18 cellular contexts compared by ENCODE assay signal in genomic region chr17:4544656-4545216, GRCh38. TPM values are rescaled to one million over a fixed set of nuclear protein-coding genes. Genes with fewer than 3 reads are reported as not detected.
DNase-seq lines count a peak whose midpoint lies in the region; ATAC-seq and TF ChIP-seq lines count a peak whose summit lies in the region.
"Had no signal": no experiment of that assay in that cellular context is flagged by ENCODE, and none has a peak within 500 bp of the region (broad histone marks: within the 10 kb centered on the region; RNA-seq: fewer than 3 reads in every experiment).

No MANE protein-coding gene starts in this region.

- peaks cover 40% of the 10 kb centered on the region for H3K79me2 ChIP-seq in HCT116 (ENCODE audit: insufficient read depth, low read length)

- H3K9ac ChIP-seq in HCT116 (ENCODE audit: low read length): no peak overlapping the region
- H3K9ac ChIP-seq: BLaER1 had no signal

- RAD21 ChIA-PET in HCT116 (lab: Charles Lee; ENCODE audit: low non-redundant PET in 1 of 2, low total read pairs in 2 of 2, uncharacterized antibody in 2 of 2, unreplicated experiment in 2 of 2): no interaction called here

- no peak for TF ChIP-seq RAD21 in HCT116 (IDR thresholded peaks at IDR 0.05; ENCODE audit: low read depth)

- H3K4me3 ChIP-seq in HCT116 (replicated peaks in 1 of 2; ENCODE audit: low read depth in 1 of 2, low read length in 2 of 2) (no peak overlapping the region), psoas muscle (no peak overlapping the region)
- H3K4me3 ChIP-seq: BLaER1 had no signal

- H3K4me1 Mint-ChIP-seq in endothelial cell (ENCODE audit: unreplicated experiment): peaks cover 8% of the 10 kb centered on the region
- no peaks in the 10 kb centered on the region for H3K4me1 Mint-ChIP-seq in activated T-helper 1 cell treated with anti-CD3 and anti-CD28 coated beads, Interleukin-12 subunit alpha, Interleukin-12 subunit beta, Interleukin-2, Interleukin-4 antibody, amounts not matched to agents 30 ng/mL and 10 ng/mL and 1 ng/mL, durations not matched to agents 14 hours and 24 hours and 36 hours (ENCODE audit: low read depth)

- POLR2A ChIA-PET in HCT116 (lab: Charles Lee): no interaction called here
- POLR2A ChIA-PET in RWPE1 (lab: Yijun Ruan, JAX; ENCODE audit: low non-redundant PET): no interaction called here

- H4K20me1 ChIP-seq in HCT116 (ENCODE audit: insufficient read depth): peaks cover 3% of the 10 kb centered on the region; the same call in 1 of the 2 replicates

- peaks cover 48% of the 10 kb centered on the region for H3K27me3 Mint-ChIP-seq in endothelial cell (ENCODE audit: unreplicated experiment)
- H3K27me3 Mint-ChIP-seq in activated T-helper 1 cell treated with anti-CD3 and anti-CD28 coated beads, Interleukin-12 subunit alpha, Interleukin-12 subunit beta, Interleukin-2, Interleukin-4 antibody, amounts not matched to agents 30 ng/mL and 10 ng/mL and 1 ng/mL, durations not matched to agents 14 hours and 24 hours and 36 hours (ENCODE audit: insufficient read depth): no peaks in the 10 kb centered on the region
- H3K27me3 Mint-ChIP-seq: CD8-positive, alpha-beta memory T cell had no signal

- no peaks in the 10 kb centered on the region for H3K9me2 ChIP-seq in HCT116 (ENCODE audit: insufficient read depth)

- BruUV-seq in HCT116 (replicated peaks; lab: Mats Ljungman, UMichigan): TSS peak; percentile 14

- no peak for TF ChIP-seq CTCF in HCT116 (IDR thresholded peaks at IDR 0.05 in 2 of 3, conservative IDR thresholded peaks at IDR 0.05 in 1 of 3; ENCODE audit: borderline replicate concordance in 1 of 3, insufficient read depth in 1 of 3, low read depth in 2 of 3, low read length in 2 of 3)
- no peak for TF ChIP-seq CTCF in RWPE1 (conservative IDR thresholded peaks at IDR 0.05; ENCODE audit: low read depth)
- TF ChIP-seq CTCF in endothelial cell (IDR thresholded peaks at IDR 0.05; ENCODE audit: unreplicated experiment): no peak
- TF ChIP-seq CTCF in psoas muscle (IDR thresholded peaks at IDR 0.05): no peak

- no peaks in the 10 kb centered on the region for H3K9me3 Mint-ChIP-seq in endothelial cell (ENCODE audit: unreplicated experiment)
- H3K9me3 Mint-ChIP-seq in activated T-helper 1 cell treated with anti-CD3 and anti-CD28 coated beads, Interleukin-12 subunit alpha, Interleukin-12 subunit beta, Interleukin-2, Interleukin-4 antibody, amounts not matched to agents 30 ng/mL and 10 ng/mL and 1 ng/mL, durations not matched to agents 14 hours and 24 hours and 36 hours: no peaks in the 10 kb centered on the region
- H3K9me3 Mint-ChIP-seq: CD8-positive, alpha-beta memory T cell; H9 had no signal

- intact Hi-C loops in HCT116 (cut with micrococcal nuclease): no loop called here
- intact Hi-C loops in psoas muscle (cut with DNase I): loop anchor here (5.0 kb wide), 1 partner anchor 122 kb away; no protein-coding TSS in a partner anchor
- intact Hi-C loops in activated T-helper 1 cell treated with anti-CD3 and anti-CD28 coated beads, Interleukin-12 subunit alpha, Interleukin-12 subunit beta, Interleukin-2, Interleukin-4 antibody, amounts not matched to agents 30 ng/mL and 10 ng/mL and 1 ng/mL, durations not matched to agents 14 hours and 24 hours and 36 hours (cut with micrococcal nuclease): no loop called here

- DNase-seq in HCT116 (ENCODE audit: low read depth, low spot score) (no peak), RWPE1 (ENCODE audit: low spot score) (no peak), endothelial cell (ENCODE audit: low spot score) (peak; percentile 7), psoas muscle (peak; percentile 25 to 80)
- DNase-seq in activated T-helper 1 cell treated with anti-CD3 and anti-CD28 coated beads, Interleukin-12 subunit alpha, Interleukin-12 subunit beta, Interleukin-2, Interleukin-4 antibody, amounts not matched to agents 30 ng/mL and 10 ng/mL and 1 ng/mL, durations not matched to agents 14 hours and 24 hours and 36 hours (ENCODE audit: low spot score): no peak
- DNase-seq: CD8-positive, alpha-beta memory T cell; DND-41; H9; NCI-H1436 treated with DMSO at 0.1 percent for 48 hours; NCI-H226; NCI-H69; SHP77 had no signal

- H3K4me2 ChIP-seq in HCT116 (ENCODE audit: low read length): no peak overlapping the region
- H3K4me2 ChIP-seq: BLaER1 had no signal

- H3K36me3 ChIP-seq in HCT116 (ENCODE audit: control insufficient read depth in 1 of 2, insufficient read depth in 2 of 2, low read length in 2 of 2) (peaks cover 39 to 72% of the 10 kb centered on the region in 2 experiments; a peak in 3 of 4 replicates), psoas muscle (ENCODE audit: insufficient read depth in 1 of 2, low read depth in 1 of 2) (peaks cover 10 to 91% of the 10 kb centered on the region in 2 donors)

- ATAC-seq in HCT116 (no peak), psoas muscle (peak; percentile 51 to 74 (median 70)), GM21717 (IDR thresholded peaks at IDR 0.05; ENCODE audit: unreplicated experiment) (no peak), HG03571 (IDR thresholded peaks at IDR 0.05; ENCODE audit: unreplicated experiment) (no peak), HG03196 (IDR thresholded peaks at IDR 0.05; ENCODE audit: unreplicated experiment) (no peak)
- ATAC-seq: SK-N-SH treated with all-trans-retinoic acid at 6 μM for 48 hours had no signal

- peak overlapping the region; percentile 25 for H3K4me3 Mint-ChIP-seq in endothelial cell (ENCODE audit: unreplicated experiment)
- no peak overlapping the region for H3K4me3 Mint-ChIP-seq in activated T-helper 1 cell treated with anti-CD3 and anti-CD28 coated beads, Interleukin-12 subunit alpha, Interleukin-12 subunit beta, Interleukin-2, Interleukin-4 antibody, amounts not matched to agents 30 ng/mL and 10 ng/mL and 1 ng/mL, durations not matched to agents 14 hours and 24 hours and 36 hours
- H3K4me3 Mint-ChIP-seq: CD8-positive, alpha-beta memory T cell had no signal

- WGBS in psoas muscle, 3 donors: 62 to 72% (median 69%) methylated on average over 21 to 37 of the region's 37 CpGs

- H3K36me3 Mint-ChIP-seq in endothelial cell (ENCODE audit: low read depth, unreplicated experiment): no peaks in the 10 kb centered on the region
- H3K36me3 Mint-ChIP-seq in activated T-helper 1 cell treated with anti-CD3 and anti-CD28 coated beads, Interleukin-12 subunit alpha, Interleukin-12 subunit beta, Interleukin-2, Interleukin-4 antibody, amounts not matched to agents 30 ng/mL and 10 ng/mL and 1 ng/mL, durations not matched to agents 14 hours and 24 hours and 36 hours (ENCODE audit: low read depth): peaks cover 24% of the 10 kb centered on the region

- no peak overlapping the region for H2AFZ ChIP-seq in HCT116 (ENCODE audit: low read depth, low read length, poor library complexity, severe bottlenecking)

- H3K9me3 ChIP-seq in HCT116 (ENCODE audit: control insufficient read depth in 1 of 2, insufficient read depth in 1 of 2, low read depth in 1 of 2, low read length in 2 of 2) (no peaks in the 10 kb centered on the region), psoas muscle (no peaks in the 10 kb centered on the region)
- H3K9me3 ChIP-seq: BLaER1 had no signal

- H3K27ac ChIP-seq in HCT116 (ENCODE audit: low read depth, low read length) (no peak overlapping the region), RWPE1 (peak overlapping the region; percentile 49), psoas muscle (peak overlapping the region; percentile 49)
- H3K27ac ChIP-seq: BLaER1 had no signal

- H3K27me3 ChIP-seq in HCT116 (ENCODE audit: insufficient read depth, low read length): no peaks in the 10 kb centered on the region
- no peaks in the 10 kb centered on the region for H3K27me3 ChIP-seq in psoas muscle (ENCODE audit: insufficient read depth in 3 of 3, low read length in 2 of 3)
- H3K27me3 ChIP-seq: BLaER1 had no signal

- CTCF ChIA-PET in HCT116 (lab: Charles Lee) (no interaction called here), RWPE1 (lab: Yijun Ruan, JAX) (interaction anchor here (0.9 to 1.5 kb wide), 2 partner anchors 121 to 124 kb away, joined by 3 to 5 read pairs; no protein-coding TSS in a partner anchor)

- no peak overlapping the region for H3K27ac Mint-ChIP-seq in endothelial cell (ENCODE audit: unreplicated experiment)
- no peak overlapping the region for H3K27ac Mint-ChIP-seq in activated T-helper 1 cell treated with anti-CD3 and anti-CD28 coated beads, Interleukin-12 subunit alpha, Interleukin-12 subunit beta, Interleukin-2, Interleukin-4 antibody, amounts not matched to agents 30 ng/mL and 10 ng/mL and 1 ng/mL, durations not matched to agents 14 hours and 24 hours and 36 hours
- H3K27ac Mint-ChIP-seq: H9 had no signal

- no peaks in the 10 kb centered on the region for H3K4me1 ChIP-seq in HCT116 (ENCODE audit: control insufficient read depth in 1 of 2, insufficient read depth in 2 of 2, low read length in 2 of 2)
- H3K4me1 ChIP-seq in psoas muscle: peaks cover 4% of the 10 kb centered on the region

- no peak for TF ChIP-seq POLR2A in HCT116 (IDR thresholded peaks at IDR 0.05; ENCODE audit: borderline replicate concordance, extremely low read depth, insufficient read depth, insufficient read length)

RNA-seq across cellular contexts. Expression of gene MYBBP1A, which starts 10.4 kb away (rescaled TPM):
- total RNA-seq in HCT116 (2021; ENCODE audit: unreplicated experiment) (130 TPM), endothelial cell (ENCODE audit: unreplicated experiment) (32.4 TPM), psoas muscle (10 to 100 TPM; 31.3 to 63.2 (median 46.3) TPM)
- polyA plus RNA-seq in HCT116 (2012): 64.6 and 68.0 TPM in 2 replicates
- 10 to 100 TPM; 28.5 to 54.4 (median 35.5) TPM for polyA plus RNA-seq in psoas muscle
- total RNA-seq in activated T-helper 1 cell treated with anti-CD3 and anti-CD28 coated beads, Interleukin-12 subunit alpha, Interleukin-12 subunit beta, Interleukin-2, Interleukin-4 antibody, amounts not matched to agents 30 ng/mL and 10 ng/mL and 1 ng/mL, durations not matched to agents 14 hours and 24 hours and 36 hours: 186 and 195 TPM in 2 replicates

RNA-seq across cellular contexts. Expression of gene GGT6, which starts 15.6 kb away (rescaled TPM):
- 0.10 TPM for total RNA-seq in HCT116 (2021; ENCODE audit: unreplicated experiment)
- 0.03 TPM in 1 of 2 replicates, not detected in the other for polyA plus RNA-seq in HCT116 (2012)
- not detected for total RNA-seq in endothelial cell (ENCODE audit: unreplicated experiment)
- total RNA-seq in psoas muscle: not detected
- polyA plus RNA-seq in psoas muscle: under 1 TPM in 1 of 3 donors, not detected in 2; 0.03 TPM
- not detected in 2 replicates for total RNA-seq in activated T-helper 1 cell treated with anti-CD3 and anti-CD28 coated beads, Interleukin-12 subunit alpha, Interleukin-12 subunit beta, Interleukin-2, Interleukin-4 antibody, amounts not matched to agents 30 ng/mL and 10 ng/mL and 1 ng/mL, durations not matched to agents 14 hours and 24 hours and 36 hours
- total RNA-seq: CD8-positive, alpha-beta memory T cell had no signal
- polyA plus RNA-seq: AG04450; CD8-positive, alpha-beta memory T cell had no signal

RNA-seq across cellular contexts. Expression of gene SMTNL2, which starts 39.6 kb away (rescaled TPM):
- total RNA-seq in HCT116 (2021; ENCODE audit: unreplicated experiment) (2.3 TPM), endothelial cell (ENCODE audit: unreplicated experiment) (0.59 TPM), psoas muscle (100 to 1,000 TPM; 248 to 524 (median 400) TPM)
- 1.2 and 1.7 TPM in 2 replicates for polyA plus RNA-seq in HCT116 (2012)
- 100 to 1,000 TPM in 2 of 3 donors, 10 to 100 TPM in 1; 20.7 to 318 (median 210) TPM for polyA plus RNA-seq in psoas muscle
- not detected in 2 replicates for total RNA-seq in activated T-helper 1 cell treated with anti-CD3 and anti-CD28 coated beads, Interleukin-12 subunit alpha, Interleukin-12 subunit beta, Interleukin-2, Interleukin-4 antibody, amounts not matched to agents 30 ng/mL and 10 ng/mL and 1 ng/mL, durations not matched to agents 14 hours and 24 hours and 36 hours
- total RNA-seq: CD8-positive, alpha-beta memory T cell had no signal
- polyA plus RNA-seq: CD8-positive, alpha-beta memory T cell had no signal

RNA-seq across cellular contexts. Expression of gene SPNS2, which starts 46.1 kb away (rescaled TPM):
- total RNA-seq in HCT116 (2021; ENCODE audit: unreplicated experiment): 1.6 TPM
- polyA plus RNA-seq in HCT116 (2012): 4.5 and 5.8 TPM in 2 replicates
- 187 TPM for total RNA-seq in endothelial cell (ENCODE audit: unreplicated experiment)
- total RNA-seq in psoas muscle: 1 to 10 TPM; 3.5 to 7.1 (median 6.3) TPM
- 10 to 100 TPM in 1 of 3 donors, 1 to 10 TPM in 2; 6.0 to 10.6 (median 7.4) TPM for polyA plus RNA-seq in psoas muscle
- 0.17 TPM in 1 of 2 replicates, not detected in the other for total RNA-seq in activated T-helper 1 cell treated with anti-CD3 and anti-CD28 coated beads, Interleukin-12 subunit alpha, Interleukin-12 subunit beta, Interleukin-2, Interleukin-4 antibody, amounts not matched to agents 30 ng/mL and 10 ng/mL and 1 ng/mL, durations not matched to agents 14 hours and 24 hours and 36 hours
- polyA plus RNA-seq: AG04450 had no signal

Comparison
In these comparisons a context has a peak if more than half of its experiments do, and no peak if none do; other contexts are left out.
1. ATAC-seq: peak in psoas muscle (4 of 4); none in HCT116 (single experiment), GM21717 (single experiment), HG03571 (single experiment) and HG03196 (single experiment).
2. DNase-seq: peak in endothelial cell (single experiment) and psoas muscle (2 of 2); none in HCT116 (single experiment), RWPE1 (single experiment) and activated T-helper 1 cell treated with anti-CD3 and anti-CD28 coated beads, Interleukin-12 subunit alpha, Interleukin-12 subunit beta, Interleukin-2, Interleukin-4 antibody, amounts not matched to agents 30 ng/mL and 10 ng/mL and 1 ng/mL, durations not matched to agents 14 hours and 24 hours and 36 hours (single experiment).
3. RNA of gene SMTNL2, which starts 39.6 kb away (total RNA-seq): 248 to 524 TPM in psoas muscle; 2.3 TPM in HCT116 (single experiment), 0.59 TPM in endothelial cell (single experiment) and not detected in activated T-helper 1 cell treated with anti-CD3 and anti-CD28 coated beads, Interleukin-12 subunit alpha, Interleukin-12 subunit beta, Interleukin-2, Interleukin-4 antibody, amounts not matched to agents 30 ng/mL and 10 ng/mL and 1 ng/mL, durations not matched to agents 14 hours and 24 hours and 36 hours; every median in the first group is over 10 times any median in the second.
4. intact Hi-C loops: an anchor here in psoas muscle (5.0 kb wide); none called in HCT116 and activated T-helper 1 cell treated with anti-CD3 and anti-CD28 coated beads, Interleukin-12 subunit alpha, Interleukin-12 subunit beta, Interleukin-2, Interleukin-4 antibody, amounts not matched to agents 30 ng/mL and 10 ng/mL and 1 ng/mL, durations not matched to agents 14 hours and 24 hours and 36 hours.